11 cellular contexts compared by ENCODE assay signal in the genomic region with DNA sequence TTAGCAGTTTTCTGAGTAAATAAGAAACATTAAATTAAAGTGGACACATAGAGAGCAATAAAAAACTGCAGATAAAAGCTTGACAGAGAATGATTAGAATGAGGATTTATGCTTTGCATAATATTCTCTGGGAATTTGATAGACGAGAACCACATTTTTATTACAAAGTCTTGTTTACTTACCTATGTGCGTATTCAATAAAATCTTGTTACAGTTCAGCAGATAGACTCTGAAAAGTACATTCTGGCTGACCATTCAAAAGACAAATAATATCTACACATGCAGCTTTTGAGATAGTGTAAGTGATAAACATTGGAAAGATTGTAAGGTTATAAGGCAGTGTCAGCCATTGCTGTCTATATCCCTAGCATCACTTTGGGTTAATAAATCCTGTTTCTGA.
"Had no signal": no experiment of that assay in that cellular context is flagged by ENCODE, and none has a peak within 500 bp of the region (broad histone marks: within the 10 kb centered on the region; RNA-seq: fewer than 3 reads in every experiment).

No MANE protein-coding gene starts in this region.

- H2AFZ ChIP-seq: GM23248 had no signal

- H3K4me3 ChIP-seq: GM23248, HAP-1, K562 had no signal

- H3K4me1 ChIP-seq: HAP-1 had no signal

- FAIRE-seq: HTR-8/SVneo, K562 had no signal

- H3K27ac ChIP-seq: GM23248 had no signal

- H3K9me3 ChIP-seq: HAP-1 had no signal

- H3K36me3 ChIP-seq: HAP-1 had no signal

- H3K9ac ChIP-seq: GM23248 had no signal

- DNase-seq: GM23248, GOT3, H7, HFFc6, IMR-90, Kasumi-1, KG1 had no signal

- ATAC-seq: HCT116, K562 had no signal
